1 cellular context compared by ENCODE assay signal in genomic region chr2:238596571-238597551, GRCh38.
TF ChIP-seq lines count a peak whose summit lies in the region.

No MANE protein-coding gene starts in this region.

TF ChIP-seq in HepG2, 621 proteins besides CTCF, POLR2A, EP300 and RAD21 (continued from another document and continues in another):
- TF ChIP-seq ZXDC (CRISPR knock-in tag; IDR thresholded peaks at IDR 0.05) (no peak), BCL3 (CRISPR knock-in tag; IDR thresholded peaks at IDR 0.05) (no peak), ARHGAP35 (CRISPR knock-in tag; IDR thresholded peaks at IDR 0.05; ENCODE audit: borderline replicate concordance) (no peak), ZNF281 (CRISPR knock-in tag; IDR thresholded peaks at IDR 0.05; ENCODE audit: borderline replicate concordance) (no peak), SP4 (CRISPR knock-in tag; IDR thresholded peaks at IDR 0.05) (no peak), ZNF644 (CRISPR knock-in tag; IDR thresholded peaks at IDR 0.05; ENCODE audit: low read depth) (no peak), SMAD9 (CRISPR knock-in tag; IDR thresholded peaks at IDR 0.05) (no peak), CENPX (CRISPR knock-in tag; IDR thresholded peaks at IDR 0.05) (no peak), PLRG1 (conservative IDR thresholded peaks at IDR 0.05) (no peak), ZNF101 (CRISPR knock-in tag; IDR thresholded peaks at IDR 0.05; ENCODE audit: borderline replicate concordance, low read depth) (no peak), NRL (CRISPR knock-in tag; IDR thresholded peaks at IDR 0.05; ENCODE audit: borderline replicate concordance) (no peak), JARID2 (CRISPR knock-in tag; IDR thresholded peaks at IDR 0.05; ENCODE audit: insufficient replicate concordance) (no peak), NKX3-1 (CRISPR knock-in tag; IDR thresholded peaks at IDR 0.05) (no peak), ZNF407 (CRISPR knock-in tag; IDR thresholded peaks at IDR 0.05; ENCODE audit: not compliant biosample characterization) (no peak), ZNF530 (CRISPR knock-in tag; IDR thresholded peaks at IDR 0.05; ENCODE audit: low read depth) (no peak), ZFP41 (CRISPR knock-in tag; IDR thresholded peaks at IDR 0.05; ENCODE audit: borderline replicate concordance) (no peak), EHMT2 (IDR thresholded peaks at IDR 0.05; ENCODE audit: borderline replicate concordance, low read depth, low read length) (no peak), ASH2L (IDR thresholded peaks at IDR 0.05; ENCODE audit: insufficient read length, low read depth, low read length) (no peak), ZNF460 (CRISPR knock-in tag; IDR thresholded peaks at IDR 0.05; ENCODE audit: borderline replicate concordance) (no peak), ZNF747 (CRISPR knock-in tag; IDR thresholded peaks at IDR 0.05; ENCODE audit: borderline replicate concordance) (no peak), ETV5 (CRISPR knock-in tag; IDR thresholded peaks at IDR 0.05; ENCODE audit: borderline replicate concordance) (peak; percentile 52; the same call in 1 of the 2 replicates), NR2C2 (CRISPR knock-in tag; IDR thresholded peaks at IDR 0.05; ENCODE audit: borderline replicate concordance) (no peak), SMAD1 (CRISPR knock-in tag; IDR thresholded peaks at IDR 0.05; ENCODE audit: borderline replicate concordance, low read depth) (no peak), ZBTB10 (CRISPR knock-in tag; IDR thresholded peaks at IDR 0.05; ENCODE audit: borderline replicate concordance) (no peak), ZNF543 (CRISPR knock-in tag; IDR thresholded peaks at IDR 0.05) (no peak), ZNF382 (CRISPR knock-in tag; IDR thresholded peaks at IDR 0.05; ENCODE audit: borderline replicate concordance) (no peak), ZNF709 (CRISPR knock-in tag; IDR thresholded peaks at IDR 0.05) (no peak), CC2D1A (CRISPR knock-in tag; IDR thresholded peaks at IDR 0.05) (no peak), NFIC (IDR thresholded peaks at IDR 0.05; ENCODE audit: low read length) (no peak), NCOA2 (CRISPR knock-in tag; IDR thresholded peaks at IDR 0.05) (no peak), ZNF549 (CRISPR knock-in tag; IDR thresholded peaks at IDR 0.05) (no peak), ZBTB44 (CRISPR knock-in tag; IDR thresholded peaks at IDR 0.05) (no peak), ARID5B (CRISPR knock-in tag; IDR thresholded peaks at IDR 0.05) (peak; percentile 37; the same call in 1 of the 2 replicates), FOSL1 (CRISPR knock-in tag; IDR thresholded peaks at IDR 0.05; ENCODE audit: borderline replicate concordance) (0 out of 2 replicates have a peak, but pooled peaks have one; percentile 19), GABPA (IDR thresholded peaks at IDR 0.05; ENCODE audit: low read depth, low read length) (no peak), GABPA (CRISPR knock-in tag; IDR thresholded peaks at IDR 0.05; ENCODE audit: low read depth) (peak; percentile 36; the same call in 1 of the 2 replicates), CEBPB (IDR thresholded peaks at IDR 0.05; ENCODE audit: borderline replicate concordance, low read depth, low read length) (no peak)
